Comparison of ENCODE assay signal across 9 cellular contexts in genomic region chr3:101284757-101285156, GRCh38. TPM values are rescaled to one million over a fixed set of nuclear protein-coding genes. Genes with fewer than 3 reads are reported as not detected.
"Had no signal": no experiment of that assay in that cellular context is flagged by ENCODE, and none has a peak within 500 bp of the region (broad histone marks: within the 10 kb centered on the region; RNA-seq: fewer than 3 reads in every experiment).

No MANE protein-coding gene starts in this region.

- ATAC-seq: GM12878 had no signal

- FAIRE-seq: G401.6, GM12878, GM12891, GM12892, GM18507, GM19239 had no signal

- H3K4me3 ChIP-seq: GM12878 had no signal

- DNase-seq: GDM1, GF-D8 had no signal

RNA-seq across cellular contexts. Expression of gene IMPG2, which starts 35.6 kb away (rescaled TPM):
- total RNA-seq: G401 had no signal
